In genomic region chr5:38273626-38274025, GRCh38 we compare ENCODE assay signal across 26 cellular contexts.
"Had no signal": no experiment of that assay in that cellular context is flagged by ENCODE, and none has a peak within 500 bp of the region (broad histone marks: within the 10 kb centered on the region; RNA-seq: fewer than 3 reads in every experiment).

No MANE protein-coding gene starts in this region.

- H3K36me3 ChIP-seq: stomach, suprapubic skin, thoracic aorta, thyroid gland, tibial artery, tibial nerve, transverse colon, upper lobe of left lung, upper lobe of right lung, uterus, vagina had no signal

- H3K9me3 ChIP-seq: testis, thyroid gland had no signal

- H3K4me1 ChIP-seq: stomach, suprapubic skin, testis, thyroid gland, tibial artery, tibial nerve, transverse colon, upper lobe of left lung, upper lobe of right lung, uterus, vagina had no signal

- H3K4me3 ChIP-seq: stomach, suprapubic skin, testis, thoracic aorta, thyroid gland, tibial artery, tibial nerve, transverse colon, upper lobe of left lung, upper lobe of right lung, uterus, vagina had no signal

- H3K27ac ChIP-seq: stomach, suprapubic skin, testis, thoracic aorta, thyroid gland, tibial artery, tibial nerve, transverse colon, upper lobe of left lung, upper lobe of right lung, uterus, vagina had no signal

- DNase-seq: stimulated activated CD4-positive, alpha-beta T cell treated with anti-CD3 and anti-CD28 coated beads, Interleukin-2, amount 100 ng/mL, for 48 hours; stimulated activated CD4-positive, alpha-beta T cell treated with anti-CD3 and anti-CD28 coated beads, Interleukin-4, amount 100 ng/mL, for 1 hour; stimulated activated CD4-positive, alpha-beta T cell treated with anti-CD3 and anti-CD28 coated beads, Interleukin-4, amount 100 ng/mL, for 24 hours; stimulated activated CD4-positive, alpha-beta T cell treated with anti-CD3 and anti-CD28 coated beads, Interleukin-4, amount 100 ng/mL, for 4 hours; stimulated activated CD8-positive, alpha-beta memory T cell treated with anti-CD3 and anti-CD28 coated beads, Interleukin-4, amount 100 ng/mL, for 48 hours; stimulated activated naive B cell treated with anti-CD40 and anti-IgM and Interleukin-4, amounts not matched to agents 10 μg/mL and 1 μg/mL and 100 μg/mL, for 72 hours; stimulated activated naive CD4-positive, alpha-beta T cell; stimulated activated naive CD4-positive, alpha-beta T cell treated with Interleukin-2 at 50 U/mL for 16 hours; stimulated activated naive CD8-positive, alpha-beta T cell treated with anti-CD3 and anti-CD28 coated beads, Interleukin-15, amount 100 ng/mL, for 72 hours; stimulated activated naive CD8-positive, alpha-beta T cell treated with anti-CD3 and anti-CD28 coated beads, Interleukin-15, Interleukin-2, amounts not matched to agents 100 U/mL and 50 U/mL, for 24 hours; stomach; substantia nigra; testis; thyroid gland; tibial artery; transverse colon; trophoblast cell; upper lobe of left lung; upper lobe of right lung; uterus had no signal

- ATAC-seq: stimulated activated effector memory CD8-positive, alpha-beta T cell treated with anti-CD3 and anti-CD28 coated beads, Interleukin-12 subunit alpha, Interleukin-12 subunit beta, amount 100 ng/mL, for 72 hours; stimulated activated memory B cell treated with anti-CD40 and anti-IgM and Interleukin-4, amounts not matched to agents 10 μg/mL and 1 μg/mL and 100 μg/mL, for 72 hours; stimulated activated naive B cell treated with anti-CD40 and anti-IgM and Interleukin-4, amounts not matched to agents 10 μg/mL and 1 μg/mL and 100 μg/mL, for 72 hours; stimulated activated naive CD8-positive, alpha-beta T cell treated with anti-CD3 and anti-CD28 coated beads, Interleukin-15, amount 100 ng/mL, for 72 hours; stimulated activated naive CD8-positive, alpha-beta T cell treated with anti-CD3 and anti-CD28 coated beads, Interleukin-15, Interleukin-2, amounts not matched to agents 100 U/mL and 50 U/mL, for 24 hours; upper lobe of right lung had no signal

- H3K27me3 ChIP-seq: suprapubic skin, testis, thyroid gland, tibial artery, tibial nerve, transverse colon, upper lobe of left lung, uterus, vagina had no signal
